Comparison of ENCODE assay signal across 7 cellular contexts in the genomic region with DNA sequence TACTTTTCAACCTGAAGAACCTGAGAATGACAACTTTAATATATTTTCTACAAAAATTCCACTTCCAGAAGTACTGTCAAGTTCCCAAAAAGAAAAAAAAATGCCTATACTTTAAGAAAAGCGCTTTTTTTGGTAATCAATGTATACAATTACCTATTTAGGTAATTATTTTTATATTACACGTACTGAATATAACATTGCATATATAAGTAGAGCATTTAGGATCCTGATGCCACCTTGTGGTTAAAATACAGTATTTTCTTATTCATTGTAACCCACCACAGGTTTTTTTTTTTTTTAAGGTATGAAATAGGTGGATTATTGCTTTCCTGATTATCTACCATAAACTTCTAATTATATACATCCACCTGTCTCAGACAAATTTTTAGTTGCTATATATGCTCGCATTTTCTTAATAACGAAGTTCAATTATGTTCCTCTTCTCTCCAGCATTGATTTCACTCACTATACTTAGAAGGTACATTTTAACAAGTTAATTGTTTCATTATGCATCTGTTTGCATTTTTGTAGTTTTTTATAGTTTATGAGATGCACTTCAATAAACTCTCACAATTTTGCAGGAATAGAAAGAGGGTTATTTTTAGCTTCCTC.
DNase-seq lines count a peak whose midpoint lies in the region; ATAC-seq and FAIRE-seq lines count a peak whose summit lies in the region.

No MANE protein-coding gene starts in this region.

- peak; percentile 28 for ATAC-seq in HG03469 (IDR thresholded peaks at IDR 0.05; ENCODE audit: unreplicated experiment)
- ATAC-seq in HG03097 (IDR thresholded peaks at IDR 0.05; ENCODE audit: low FRiP score, unreplicated experiment) = no peak
- ATAC-seq in HG02642 (IDR thresholded peaks at IDR 0.05; ENCODE audit: poor library complexity, unreplicated experiment) = no peak

- FAIRE-seq in GM18507 (lab: Jason Lieb, UNC) = peak; percentile 29

- DNase-seq in GM18507 (ENCODE audit: extremely low spot score, insufficient read length, low read depth) = no peak
- DNase-seq in SW480 (ENCODE audit: low spot score) = peak; percentile 34
- DNase-seq in kidney tubule cell (ENCODE audit: low spot score) = peak; percentile 39
- no peak for DNase-seq in islet precursor cell

Comparison
In these comparisons a context has a peak if more than half of its experiments do, and no peak if none do; other contexts are left out.
1. DNase-seq: peak in SW480 (single experiment) and kidney tubule cell (single experiment); none in GM18507 (single experiment) and islet precursor cell (single experiment).